ENCODE assay signal across 21 cellular contexts in genomic region chr6:149691201-149691600, GRCh38. TPM values are rescaled to one million over a fixed set of nuclear protein-coding genes. Genes with fewer than 3 reads are reported as not detected.
DNase-seq lines count a peak whose midpoint lies in the region; ATAC-seq and TF ChIP-seq lines count a peak whose summit lies in the region.
"Had no signal": no experiment of that assay in that cellular context is flagged by ENCODE, and none has a peak within 500 bp of the region (broad histone marks: within the 10 kb centered on the region; RNA-seq: fewer than 3 reads in every experiment).

No MANE protein-coding gene starts in this region.

- peaks cover 4% of the 10 kb centered on the region for H4K20me1 ChIP-seq in GM23338 (replicated peaks; ENCODE audit: insufficient read depth)

- peaks cover 5% of the 10 kb centered on the region; the same call in 1 of the 2 replicates for H3K4me1 ChIP-seq in GM23338 (ENCODE audit: insufficient read depth)
- no peaks in the 10 kb centered on the region for H3K4me1 ChIP-seq in foreskin keratinocyte
- H3K4me1 ChIP-seq: BLaER1 treated with 17β-estradiol and CSF1 and Interleukin-3, amounts not matched to agents 10 nM and 100 nM had no signal

- POLR2A ChIA-PET in naive thymus-derived CD8-positive, alpha-beta T cell (lab: Charles Lee) = no interaction called here
- POLR2A ChIA-PET in activated CD4-positive, alpha-beta T cell treated with anti-CD3 and anti-CD28 coated beads, Interleukin-2, amount 10 ng/mL, durations not matched to agents 7 days and 5 days (lab: Charles Lee) = no interaction called here

- no peaks in the 10 kb centered on the region for H3K9me3 Mint-ChIP-seq in stimulated activated naive CD8-positive, alpha-beta T cell treated with anti-CD3 and anti-CD28 coated beads, Interleukin-15, Interleukin-2, amounts not matched to agents 100 ng/mL and 50 ng/mL, for 24 hours
- H3K9me3 Mint-ChIP-seq in stimulated activated naive CD8-positive, alpha-beta T cell treated with anti-CD3 and anti-CD28 coated beads, Interleukin-15, amount 100 ng/mL, for 72 hours = no peaks in the 10 kb centered on the region
- H3K9me3 Mint-ChIP-seq in GM23338 = no peaks in the 10 kb centered on the region
- H3K9me3 Mint-ChIP-seq in naive thymus-derived CD8-positive, alpha-beta T cell = no peaks in the 10 kb centered on the region
- no peaks in the 10 kb centered on the region for H3K9me3 Mint-ChIP-seq in activated CD4-positive, alpha-beta T cell treated with anti-CD3 and anti-CD28 coated beads, Interleukin-2, amount 10 ng/mL, durations not matched to agents 7 days and 5 days
- H3K9me3 Mint-ChIP-seq: HFFc6 had no signal

- H3K27me3 ChIP-seq in GM23338 (ENCODE audit: insufficient read depth) (no peaks in the 10 kb centered on the region), foreskin keratinocyte (no peaks in the 10 kb centered on the region)
- H3K27me3 ChIP-seq: BLaER1 treated with 17β-estradiol and CSF1 and Interleukin-3, amounts not matched to agents 10 nM and 100 nM had no signal

- peak overlapping the region; percentile 10 for H3K27ac Mint-ChIP-seq in stimulated activated naive CD8-positive, alpha-beta T cell treated with anti-CD3 and anti-CD28 coated beads, Interleukin-15, Interleukin-2, amounts not matched to agents 100 ng/mL and 50 ng/mL, for 24 hours
- H3K27ac Mint-ChIP-seq in stimulated activated naive CD8-positive, alpha-beta T cell treated with anti-CD3 and anti-CD28 coated beads, Interleukin-15, amount 100 ng/mL, for 72 hours = no peak overlapping the region
- 0 out of 2 replicates have a peak overlapping the region, but pooled peaks have one; percentile 39 for H3K27ac Mint-ChIP-seq in GM23338
- H3K27ac Mint-ChIP-seq in naive thymus-derived CD8-positive, alpha-beta T cell = peak overlapping the region in 7 of 10 donors; percentile 8 to 85 (median 33)
- H3K27ac Mint-ChIP-seq in activated CD4-positive, alpha-beta T cell treated with anti-CD3 and anti-CD28 coated beads, Interleukin-2, amount 10 ng/mL, durations not matched to agents 7 days and 5 days = no peak overlapping the region
- H3K27ac Mint-ChIP-seq: B cell, HFFc6 had no signal

- no peaks in the 10 kb centered on the region; the same call in 1 of the 2 replicates for H3K36me3 ChIP-seq in GM23338 (ENCODE audit: insufficient read depth)

- no peak overlapping the region for H3K4me3 ChIP-seq in GM23338
- H3K4me3 ChIP-seq: BLaER1 treated with 17β-estradiol and CSF1 and Interleukin-3, amounts not matched to agents 10 nM and 100 nM; GM12878; K562 had no signal

- peaks cover 21% of the 10 kb centered on the region for H3K4me1 Mint-ChIP-seq in stimulated activated naive CD8-positive, alpha-beta T cell treated with anti-CD3 and anti-CD28 coated beads, Interleukin-15, Interleukin-2, amounts not matched to agents 100 ng/mL and 50 ng/mL, for 24 hours (ENCODE audit: low read depth)
- peaks cover 23% of the 10 kb centered on the region for H3K4me1 Mint-ChIP-seq in stimulated activated naive CD8-positive, alpha-beta T cell treated with anti-CD3 and anti-CD28 coated beads, Interleukin-15, amount 100 ng/mL, for 72 hours
- H3K4me1 Mint-ChIP-seq in GM23338 = no peaks in the 10 kb centered on the region; the same call in 2 of the 3 replicates
- H3K4me1 Mint-ChIP-seq in naive thymus-derived CD8-positive, alpha-beta T cell = peaks cover 19 to 31% (median 23%) of the 10 kb centered on the region in 4 donors
- peaks cover 26% of the 10 kb centered on the region for H3K4me1 Mint-ChIP-seq in activated CD4-positive, alpha-beta T cell treated with anti-CD3 and anti-CD28 coated beads, Interleukin-2, amount 10 ng/mL, durations not matched to agents 7 days and 5 days
- H3K4me1 Mint-ChIP-seq: B cell had no signal

- H2AFZ ChIP-seq in GM23338 = no peak overlapping the region

- H3F3A ChIP-seq in GM23338 (replicated peaks; ENCODE audit: low read depth) = no peaks in the 10 kb centered on the region; the same call in 1 of the 2 replicates

- peaks cover 72% of the 10 kb centered on the region for H3K79me2 ChIP-seq in GM23338 (replicated peaks; ENCODE audit: insufficient read depth)

- no peaks in the 10 kb centered on the region for H3K9me2 ChIP-seq in GM23338 (ENCODE audit: insufficient read depth)

- H3K27me3 Mint-ChIP-seq in stimulated activated naive CD8-positive, alpha-beta T cell treated with anti-CD3 and anti-CD28 coated beads, Interleukin-15, Interleukin-2, amounts not matched to agents 100 ng/mL and 50 ng/mL, for 24 hours = no peaks in the 10 kb centered on the region
- H3K27me3 Mint-ChIP-seq in stimulated activated naive CD8-positive, alpha-beta T cell treated with anti-CD3 and anti-CD28 coated beads, Interleukin-15, amount 100 ng/mL, for 72 hours = no peaks in the 10 kb centered on the region
- H3K27me3 Mint-ChIP-seq in GM23338 (ENCODE audit: insufficient read depth, low read depth, poor library complexity) = peaks cover 9% of the 10 kb centered on the region
- H3K27me3 Mint-ChIP-seq in naive thymus-derived CD8-positive, alpha-beta T cell = no peaks in the 10 kb centered on the region
- no peaks in the 10 kb centered on the region for H3K27me3 Mint-ChIP-seq in activated CD4-positive, alpha-beta T cell treated with anti-CD3 and anti-CD28 coated beads, Interleukin-2, amount 10 ng/mL, durations not matched to agents 7 days and 5 days
- H3K27me3 Mint-ChIP-seq: B cell had no signal

- H3K4me2 ChIP-seq in GM23338 = no peak overlapping the region
- H3K4me2 ChIP-seq: BLaER1 treated with 17β-estradiol and CSF1 and Interleukin-3, amounts not matched to agents 10 nM and 100 nM had no signal

- H3K27ac ChIP-seq in GM23338 (ENCODE audit: low read depth) = no peak overlapping the region
- H3K27ac ChIP-seq in foreskin keratinocyte = no peak overlapping the region
- H3K27ac ChIP-seq: BLaER1 treated with 17β-estradiol and CSF1 and Interleukin-3, amounts not matched to agents 10 nM and 100 nM; HL-60 had no signal

- H3K4me3 Mint-ChIP-seq in stimulated activated naive CD8-positive, alpha-beta T cell treated with anti-CD3 and anti-CD28 coated beads, Interleukin-15, Interleukin-2, amounts not matched to agents 100 ng/mL and 50 ng/mL, for 24 hours = no peak overlapping the region
- H3K4me3 Mint-ChIP-seq in stimulated activated naive CD8-positive, alpha-beta T cell treated with anti-CD3 and anti-CD28 coated beads, Interleukin-15, amount 100 ng/mL, for 72 hours = no peak overlapping the region
- no peak overlapping the region for H3K4me3 Mint-ChIP-seq in GM23338
- H3K4me3 Mint-ChIP-seq in naive thymus-derived CD8-positive, alpha-beta T cell = no peak overlapping the region
- no peak overlapping the region for H3K4me3 Mint-ChIP-seq in activated CD4-positive, alpha-beta T cell treated with anti-CD3 and anti-CD28 coated beads, Interleukin-2, amount 10 ng/mL, durations not matched to agents 7 days and 5 days
- H3K4me3 Mint-ChIP-seq: B cell, HFFc6 had no signal

- peaks cover 49% of the 10 kb centered on the region for H3K36me3 Mint-ChIP-seq in stimulated activated naive CD8-positive, alpha-beta T cell treated with anti-CD3 and anti-CD28 coated beads, Interleukin-15, Interleukin-2, amounts not matched to agents 100 ng/mL and 50 ng/mL, for 24 hours (ENCODE audit: low read depth)
- H3K36me3 Mint-ChIP-seq in GM23338 (ENCODE audit: low read depth) = peaks cover 37% of the 10 kb centered on the region
- H3K36me3 Mint-ChIP-seq in naive thymus-derived CD8-positive, alpha-beta T cell = peaks cover 0 to 81% (median 9%) of the 10 kb centered on the region in 3 donors
- H3K36me3 Mint-ChIP-seq in activated CD4-positive, alpha-beta T cell treated with anti-CD3 and anti-CD28 coated beads, Interleukin-2, amount 10 ng/mL, durations not matched to agents 7 days and 5 days (ENCODE audit: low read depth) = peaks cover 43% of the 10 kb centered on the region

- no peak for ATAC-seq in stimulated activated naive CD8-positive, alpha-beta T cell treated with anti-CD3 and anti-CD28 coated beads, Interleukin-15, amount 100 ng/mL, for 72 hours
- ATAC-seq in GM23338 (no peak), foreskin keratinocyte (no peak)
- no peak for ATAC-seq in naive thymus-derived CD8-positive, alpha-beta T cell
- ATAC-seq: GM12878, HCT116, K562 had no signal

- CTCF ChIA-PET in activated CD4-positive, alpha-beta T cell treated with anti-CD3 and anti-CD28 coated beads, Interleukin-2, amount 10 ng/mL, durations not matched to agents 7 days and 5 days (lab: Charles Lee) = no interaction called here

- no peak for DNase-seq in stimulated activated naive CD8-positive, alpha-beta T cell treated with anti-CD3 and anti-CD28 coated beads, Interleukin-15, amount 100 ng/mL, for 72 hours
- DNase-seq in GM23338 (ENCODE audit: low spot score) (no peak), foreskin keratinocyte (no peak), NCI-H2081 treated with DMSO at 0.1 percent for 48 hours (lab: John Stamatoyannopoulos, UW) (no peak)
- no peak for DNase-seq in naive thymus-derived CD8-positive, alpha-beta T cell
- DNase-seq in activated CD4-positive, alpha-beta T cell treated with anti-CD3 and anti-CD28 coated beads, Interleukin-2, amount 10 ng/mL, durations not matched to agents 7 days and 5 days = no peak
- DNase-seq: DMS 273 treated with DMSO at 0.1 percent for 48 hours, DMS53, DND-41, EL, GOT3, H7, HFFc6, IMR-90 had no signal

- TF ChIP-seq CTCF in GM23338 (conservative IDR thresholded peaks at IDR 0.05; ENCODE audit: low read depth in 2 of 2) = no peak
- no peak for TF ChIP-seq CTCF in foreskin keratinocyte (conservative IDR thresholded peaks at IDR 0.05)

RNA-seq across cellular contexts. Expression of gene LATS1, which starts 26.7 kb away (rescaled TPM):
- 17.2 and 18.8 TPM in 2 replicates for total RNA-seq in GM23338 (2014; rRNA removed; shearing (Covaris generic))
- 6.7 and 7.5 TPM in 2 replicates for polyA plus RNA-seq in GM23338 (2016; fragmentation: Nextera tagmentation; extraction: Ambion mirVana)
- total RNA-seq in naive thymus-derived CD8-positive, alpha-beta T cell = 10 to 100 TPM; 45.1 to 55.7 TPM
- polyA plus RNA-seq in naive thymus-derived CD8-positive, alpha-beta T cell = 10 to 100 TPM in 2 of 3 donors, 1 to 10 TPM in 1; 6.8 to 14.2 (median 14.1) TPM
- 10 to 100 TPM; 34.9 to 37.3 TPM for total RNA-seq in activated CD4-positive, alpha-beta T cell treated with anti-CD3 and anti-CD28 coated beads, Interleukin-2, amount 10 ng/mL, durations not matched to agents 7 days and 5 days
- 19.2 and 19.4 TPM in 2 replicates for total RNA-seq in foreskin keratinocyte
- polyA plus RNA-seq in foreskin keratinocyte = 2.4 and 2.6 TPM in 2 replicates

RNA-seq across cellular contexts. Expression of gene KATNA1, which starts 42.7 kb away (rescaled TPM):
- 21.4 and 26.3 TPM in 2 replicates for total RNA-seq in GM23338 (2014; rRNA removed; shearing (Covaris generic))
- polyA plus RNA-seq in GM23338 (2016; fragmentation: Nextera tagmentation; extraction: Ambion mirVana) (17.2 and 19.1 TPM in 2 replicates), foreskin keratinocyte (17.8 and 18.1 TPM in 2 replicates)
- 10 to 100 TPM; 16.2 to 16.6 TPM for total RNA-seq in naive thymus-derived CD8-positive, alpha-beta T cell
- 10 to 100 TPM; 17.3 to 24.9 (median 18.9) TPM for polyA plus RNA-seq in naive thymus-derived CD8-positive, alpha-beta T cell
- 10 to 100 TPM; 24.7 to 27.2 TPM for total RNA-seq in activated CD4-positive, alpha-beta T cell treated with anti-CD3 and anti-CD28 coated beads, Interleukin-2, amount 10 ng/mL, durations not matched to agents 7 days and 5 days
- 23.5 and 23.9 TPM in 2 replicates for total RNA-seq in foreskin keratinocyte

RNA-seq across cellular contexts. Expression of gene NUP43, which starts 55.1 kb away (rescaled TPM):
- 71.8 and 87.2 TPM in 2 replicates for total RNA-seq in GM23338 (2014; rRNA removed; shearing (Covaris generic))
- polyA plus RNA-seq in GM23338 (2016; fragmentation: Nextera tagmentation; extraction: Ambion mirVana) (20.8 and 23.4 TPM in 2 replicates), foreskin keratinocyte (10.1 and 11.5 TPM in 2 replicates)
- 10 to 100 TPM; 62.0 to 66.1 TPM for total RNA-seq in naive thymus-derived CD8-positive, alpha-beta T cell
- polyA plus RNA-seq in naive thymus-derived CD8-positive, alpha-beta T cell = 1 to 10 TPM; 2.4 to 6.3 (median 5.9) TPM
- total RNA-seq in activated CD4-positive, alpha-beta T cell treated with anti-CD3 and anti-CD28 coated beads, Interleukin-2, amount 10 ng/mL, durations not matched to agents 7 days and 5 days = 10 to 100 TPM; 59.9 to 74.6 TPM
- total RNA-seq in foreskin keratinocyte = 36.3 and 37.6 TPM in 2 replicates

RNA-seq across cellular contexts. Expression of gene PCMT1, which starts 58.3 kb away (rescaled TPM):
- total RNA-seq in GM23338 (2014; rRNA removed; shearing (Covaris generic)) = 161 and 168 TPM in 2 replicates
- polyA plus RNA-seq in GM23338 (2016; fragmentation: Nextera tagmentation; extraction: Ambion mirVana) (79.5 and 87.6 TPM in 2 replicates), foreskin keratinocyte (116 and 125 TPM in 2 replicates)
- total RNA-seq in naive thymus-derived CD8-positive, alpha-beta T cell = 10 to 100 TPM; 53.4 to 54.8 TPM
- 100 to 1,000 TPM; 141 to 148 (median 145) TPM for polyA plus RNA-seq in naive thymus-derived CD8-positive, alpha-beta T cell
- 10 to 100 TPM; 86.2 to 93.9 TPM for total RNA-seq in activated CD4-positive, alpha-beta T cell treated with anti-CD3 and anti-CD28 coated beads, Interleukin-2, amount 10 ng/mL, durations not matched to agents 7 days and 5 days
- 113 and 118 TPM in 2 replicates for total RNA-seq in foreskin keratinocyte

Comparison
In these comparisons a context has a peak if more than half of its experiments do, and no peak if none do; other contexts are left out.
1. H3K27ac Mint-ChIP-seq: peak in stimulated activated naive CD8-positive, alpha-beta T cell treated with anti-CD3 and anti-CD28 coated beads, Interleukin-15, Interleukin-2, amounts not matched to agents 100 ng/mL and 50 ng/mL, for 24 hours (single experiment), GM23338 (single experiment) and naive thymus-derived CD8-positive, alpha-beta T cell (7 of 10); none in stimulated activated naive CD8-positive, alpha-beta T cell treated with anti-CD3 and anti-CD28 coated beads, Interleukin-15, amount 100 ng/mL, for 72 hours (0 of 2) and activated CD4-positive, alpha-beta T cell treated with anti-CD3 and anti-CD28 coated beads, Interleukin-2, amount 10 ng/mL, durations not matched to agents 7 days and 5 days (single experiment).